ENCODE assay signal across 16 cellular contexts in genomic region chr7:106372595-106373318, GRCh38.
"Had no signal": no experiment of that assay in that cellular context is flagged by ENCODE, and none has a peak within 500 bp of the region (broad histone marks: within the 10 kb centered on the region; RNA-seq: fewer than 3 reads in every experiment).

No MANE protein-coding gene starts in this region.

- H3K36me3 Mint-ChIP-seq: activated naive CD8-positive, alpha-beta T cell treated with anti-CD3 and anti-CD28 coated beads for 36 hours; naive thymus-derived CD4-positive, alpha-beta T cell had no signal

- H3K27ac ChIP-seq: breast epithelium, testis, vagina, WERI-Rb-1 had no signal

- DNase-seq: activated CD4-positive, alpha-beta T cell treated with anti-CD3 and anti-CD28 coated beads, Interleukin-2, amount 50 U/mL, for 1 hour; activated CD4-positive, CD25-positive, alpha-beta regulatory T cell treated with anti-CD3 and anti-CD28 coated beads, Interleukin-2, amount 50 U/mL, for 72 hours; activated naive CD8-positive, alpha-beta T cell treated with anti-CD3 and anti-CD28 coated beads for 36 hours; activated T-cell treated with anti-CD3 and anti-CD28 coated beads, Interleukin-2, amount 50 U/mL, for 1 hour; effector memory CD4-positive, alpha-beta T cell; naive thymus-derived CD4-positive, alpha-beta T cell; spleen; stimulated activated CD4-positive, alpha-beta T cell treated with anti-CD3 and anti-CD28 coated beads, Interleukin-4, amount 100 ng/mL, for 1 hour; stimulated activated naive CD4-positive, alpha-beta T cell; testis; trophoblast cell; WERI-Rb-1 had no signal

- ATAC-seq: naive thymus-derived CD4-positive, alpha-beta T cell had no signal

- H3K9me3 Mint-ChIP-seq: activated naive CD8-positive, alpha-beta T cell treated with anti-CD3 and anti-CD28 coated beads for 36 hours; central memory CD8-positive, alpha-beta T cell; naive thymus-derived CD4-positive, alpha-beta T cell; neural crest cell had no signal

- H3K9me3 ChIP-seq: breast epithelium, spleen, testis, vagina had no signal

- H3K4me1 ChIP-seq: breast epithelium, testis, vagina had no signal

- H3K36me3 ChIP-seq: breast epithelium, spleen, vagina, WERI-Rb-1 had no signal

- H3K27ac Mint-ChIP-seq: activated naive CD8-positive, alpha-beta T cell treated with anti-CD3 and anti-CD28 coated beads for 36 hours; naive thymus-derived CD4-positive, alpha-beta T cell had no signal

- H3K27me3 ChIP-seq: breast epithelium, spleen, testis, vagina had no signal

- H3K4me3 ChIP-seq: breast epithelium, spleen, testis, vagina had no signal
